1 cellular context compared by ENCODE assay signal in genomic region chr1:229298887-229299503, GRCh38.
TF ChIP-seq lines count a peak whose summit lies in the region.

No MANE protein-coding gene starts in this region.

TF ChIP-seq in HepG2, 621 proteins besides CTCF, POLR2A, EP300 and RAD21 (continued from another document and continues in another):
- TF ChIP-seq PRDM10 (CRISPR knock-in tag; IDR thresholded peaks at IDR 0.05; ENCODE audit: low read depth) = 0 out of 2 replicates have a peak, but pooled peaks have one; percentile 50
- TF ChIP-seq ZNF761 (CRISPR knock-in tag; conservative IDR thresholded peaks at IDR 0.05) = no peak
- TF ChIP-seq PHF20 (CRISPR knock-in tag; IDR thresholded peaks at IDR 0.05) = no peak
- no peak for TF ChIP-seq ZNF383 (CRISPR knock-in tag; IDR thresholded peaks at IDR 0.05; ENCODE audit: borderline replicate concordance)
- TF ChIP-seq ZNF274 (CRISPR knock-in tag; IDR thresholded peaks at IDR 0.05) = no peak
- no peak for TF ChIP-seq EHMT2 (IDR thresholded peaks at IDR 0.05; ENCODE audit: borderline replicate concordance, low read depth, low read length)
- no peak for TF ChIP-seq ZNF749 (CRISPR knock-in tag; IDR thresholded peaks at IDR 0.05; ENCODE audit: borderline replicate concordance)
- TF ChIP-seq ZNF724P (CRISPR knock-in tag; IDR thresholded peaks at IDR 0.05; ENCODE audit: borderline replicate concordance) = no peak
- TF ChIP-seq THYN1 (CRISPR knock-in tag; IDR thresholded peaks at IDR 0.05; ENCODE audit: borderline replicate concordance, low read depth) = no peak
- no peak for TF ChIP-seq ZNF350 (CRISPR knock-in tag; IDR thresholded peaks at IDR 0.05; ENCODE audit: borderline replicate concordance, low read depth)
- no peak for TF ChIP-seq HMGXB4 (CRISPR knock-in tag; IDR thresholded peaks at IDR 0.05; ENCODE audit: borderline replicate concordance in 1 of 2, low read depth in 1 of 2)
- no peak; the same call in 1 of the 2 replicates for TF ChIP-seq NFIC (IDR thresholded peaks at IDR 0.05; ENCODE audit: low read length)
- no peak for TF ChIP-seq ZNF207 (IDR thresholded peaks at IDR 0.05; ENCODE audit: borderline replicate concordance)
- peak; percentile 53 for TF ChIP-seq XRCC5 (optimal IDR thresholded peaks at IDR 0.05; ENCODE audit: low read length)
- peak; percentile 63 for TF ChIP-seq TBX3 (IDR thresholded peaks at IDR 0.05; ENCODE audit: borderline replicate concordance)
- no peak for TF ChIP-seq ZBTB33 (CRISPR knock-in tag; IDR thresholded peaks at IDR 0.05)
- TF ChIP-seq SIX1 (CRISPR knock-in tag; IDR thresholded peaks at IDR 0.05; ENCODE audit: borderline replicate concordance) = peak; percentile 47; the same call in 1 of the 2 replicates
- TF ChIP-seq BRF2 (CRISPR knock-in tag; IDR thresholded peaks at IDR 0.05) = no peak; the same call in 1 of the 2 replicates
- no peak for TF ChIP-seq THAP9 (CRISPR knock-in tag; IDR thresholded peaks at IDR 0.05; ENCODE audit: borderline replicate concordance)
- 0 out of 2 replicates have a peak, but pooled peaks have one; percentile 48 for TF ChIP-seq IRF2 (CRISPR knock-in tag; IDR thresholded peaks at IDR 0.05)
- TF ChIP-seq ZNF839 (CRISPR knock-in tag; IDR thresholded peaks at IDR 0.05; ENCODE audit: borderline replicate concordance) = no peak
- TF ChIP-seq ZNF264 (CRISPR knock-in tag; IDR thresholded peaks at IDR 0.05) = peak; percentile 76; the same call in 1 of the 2 replicates
- TF ChIP-seq PATZ1 (CRISPR knock-in tag; IDR thresholded peaks at IDR 0.05) = no peak
- no peak; the same call in 1 of the 2 replicates for TF ChIP-seq ZNF281 (CRISPR knock-in tag; IDR thresholded peaks at IDR 0.05; ENCODE audit: borderline replicate concordance)
- TF ChIP-seq ZNF841 (CRISPR knock-in tag; IDR thresholded peaks at IDR 0.05; ENCODE audit: borderline replicate concordance) = no peak
- no peak for TF ChIP-seq RFXAP (CRISPR knock-in tag; IDR thresholded peaks at IDR 0.05; ENCODE audit: borderline replicate concordance)
- TF ChIP-seq ZNF232 (CRISPR knock-in tag; IDR thresholded peaks at IDR 0.05; ENCODE audit: borderline replicate concordance) = no peak
- TF ChIP-seq NFIB (CRISPR knock-in tag; IDR thresholded peaks at IDR 0.05; ENCODE audit: borderline replicate concordance) = no peak
- no peak for TF ChIP-seq ZNF333 (CRISPR knock-in tag; IDR thresholded peaks at IDR 0.05; ENCODE audit: borderline replicate concordance)
- no peak for TF ChIP-seq MED13 (CRISPR knock-in tag; IDR thresholded peaks at IDR 0.05)
- no peak for TF ChIP-seq NKX3-1 (CRISPR knock-in tag; IDR thresholded peaks at IDR 0.05)
- TF ChIP-seq RCOR2 (CRISPR knock-in tag; IDR thresholded peaks at IDR 0.05) = peak; percentile 97
- no peak; the same call in 1 of the 2 replicates for TF ChIP-seq PITX1 (CRISPR knock-in tag; IDR thresholded peaks at IDR 0.05)
- no peak for TF ChIP-seq ZBTB21 (CRISPR knock-in tag; IDR thresholded peaks at IDR 0.05)
- TF ChIP-seq ZNF530 (CRISPR knock-in tag; IDR thresholded peaks at IDR 0.05; ENCODE audit: low read depth) = no peak
- TF ChIP-seq PHF8 (CRISPR knock-in tag; IDR thresholded peaks at IDR 0.05) = no peak
- no peak for TF ChIP-seq REST (IDR thresholded peaks at IDR 0.05; ENCODE audit: borderline replicate concordance in 1 of 2, low read depth in 1 of 2, low read length in 2 of 2)
- TF ChIP-seq KDM3A (CRISPR knock-in tag; IDR thresholded peaks at IDR 0.05; ENCODE audit: low read depth) = no peak
- no peak for TF ChIP-seq STAT5B (CRISPR knock-in tag; IDR thresholded peaks at IDR 0.05)
- no peak for TF ChIP-seq ZNF747 (CRISPR knock-in tag; IDR thresholded peaks at IDR 0.05; ENCODE audit: borderline replicate concordance)
- peak; percentile 69; the same call in 1 of the 2 replicates for TF ChIP-seq REPIN1 (CRISPR knock-in tag; IDR thresholded peaks at IDR 0.05; ENCODE audit: borderline replicate concordance, low read depth)
